Comparison of ENCODE assay signal across 21 cellular contexts in the genomic region with DNA sequence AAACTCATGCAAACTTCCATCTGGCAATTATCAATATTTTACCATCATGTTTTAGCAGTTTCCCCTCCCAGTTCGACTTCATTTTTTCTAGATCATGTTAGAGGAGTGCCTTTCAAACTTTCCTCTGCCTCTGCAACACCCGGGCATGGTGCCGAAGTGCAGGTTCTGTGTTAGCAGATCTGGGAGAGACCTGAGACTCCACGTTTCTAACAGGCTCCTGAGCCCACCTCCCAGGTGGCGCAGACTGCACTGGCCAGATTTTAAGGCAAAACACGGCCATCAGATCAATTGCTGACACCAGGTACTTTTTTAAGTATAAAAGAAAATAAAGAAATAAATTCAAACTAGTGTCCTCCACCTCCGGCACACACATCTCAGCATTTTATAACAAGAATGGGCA.
"Had no signal": no experiment of that assay in that cellular context is flagged by ENCODE, and none has a peak within 500 bp of the region (broad histone marks: within the 10 kb centered on the region; RNA-seq: fewer than 3 reads in every experiment).

No MANE protein-coding gene starts in this region.

- H3K9ac ChIP-seq: KMS-11 had no signal

- H3K27me3 ChIP-seq: Peyer's patch had no signal

- H3K4me3 Mint-ChIP-seq: activated CD4-positive, alpha-beta memory T cell treated with anti-CD3 and anti-CD28 coated beads for 36 hours; activated CD4-positive, alpha-beta T cell treated with anti-CD3 and anti-CD28 coated beads, Interleukin-2, amount 10 ng/mL, durations not matched to agents 24 days and 14 days; activated naive CD4-positive, alpha-beta T cell treated with anti-CD3 and anti-CD28 coated beads, Interleukin-2, amount 50 U/mL, for 24 hours; activated naive CD8-positive, alpha-beta T cell treated with anti-CD3 and anti-CD28 coated beads, Interleukin-2, amount 50 U/mL, for 24 hours; activated T-helper 17 cell treated with anti-CD3 and anti-CD28 coated beads, Interleukin-2, amount 50 U/mL, for 72 hours; brain; T-helper 1 cell treated with Interleukin-12 subunit alpha and Interleukin-12 subunit beta and Interleukin-4 antibody, amounts not matched to agents 30 μg/mL and 1 μg/mL, for 36 hours; WTC11 had no signal

- ATAC-seq: activated naive CD8-positive, alpha-beta T cell treated with anti-CD3 and anti-CD28 coated beads, Interleukin-2, amount 50 U/mL, for 24 hours; activated T-helper 17 cell treated with anti-CD3 and anti-CD28 coated beads, Interleukin-2, amount 50 U/mL, for 72 hours; HepG2 had no signal

- H3K27me3 Mint-ChIP-seq: activated CD4-positive, alpha-beta T cell treated with anti-CD3 and anti-CD28 coated beads, Interleukin-2, amount 10 ng/mL, durations not matched to agents 24 days and 14 days had no signal

- H3K4me1 ChIP-seq: Peyer's patch had no signal

- H3K27ac ChIP-seq: KMS-11, Peyer's patch had no signal

- H3K9me3 ChIP-seq: Peyer's patch had no signal

- H3K36me3 Mint-ChIP-seq: activated CD4-positive, alpha-beta memory T cell treated with anti-CD3 and anti-CD28 coated beads for 36 hours; activated naive CD4-positive, alpha-beta T cell treated with anti-CD3 and anti-CD28 coated beads, Interleukin-2, amount 50 U/mL, for 24 hours; brain; WTC11 had no signal

- H3K36me3 ChIP-seq: Peyer's patch had no signal

- H3K4me1 Mint-ChIP-seq: activated CD4-positive, alpha-beta T cell treated with anti-CD3 and anti-CD28 coated beads, Interleukin-2, amount 10 ng/mL, durations not matched to agents 24 days and 14 days; activated naive CD4-positive, alpha-beta T cell treated with anti-CD3 and anti-CD28 coated beads, Interleukin-2, amount 50 U/mL, for 24 hours; activated naive CD8-positive, alpha-beta T cell treated with anti-CD3 and anti-CD28 coated beads, Interleukin-2, amount 50 U/mL, for 24 hours; activated T-helper 17 cell treated with anti-CD3 and anti-CD28 coated beads, Interleukin-2, amount 50 U/mL, for 72 hours had no signal

- H3K9me3 Mint-ChIP-seq: activated CD4-positive, alpha-beta memory T cell treated with anti-CD3 and anti-CD28 coated beads for 36 hours; activated CD4-positive, alpha-beta T cell treated with anti-CD3 and anti-CD28 coated beads, Interleukin-2, amount 10 ng/mL, durations not matched to agents 24 days and 14 days; activated naive CD4-positive, alpha-beta T cell treated with anti-CD3 and anti-CD28 coated beads, Interleukin-2, amount 50 U/mL, for 24 hours; activated T-helper 17 cell treated with anti-CD3 and anti-CD28 coated beads, Interleukin-2, amount 50 U/mL, for 72 hours had no signal

- H3K4me3 ChIP-seq: Peyer's patch had no signal

- H3K27ac Mint-ChIP-seq: activated CD4-positive, alpha-beta memory T cell treated with anti-CD3 and anti-CD28 coated beads for 36 hours; activated CD4-positive, alpha-beta T cell treated with anti-CD3 and anti-CD28 coated beads, Interleukin-2, amount 10 ng/mL, durations not matched to agents 24 days and 14 days; activated naive CD4-positive, alpha-beta T cell treated with anti-CD3 and anti-CD28 coated beads, Interleukin-2, amount 50 U/mL, for 24 hours; activated naive CD8-positive, alpha-beta T cell treated with anti-CD3 and anti-CD28 coated beads, Interleukin-2, amount 50 U/mL, for 24 hours; activated T-helper 17 cell treated with anti-CD3 and anti-CD28 coated beads, Interleukin-2, amount 50 U/mL, for 72 hours; T-helper 1 cell treated with Interleukin-12 subunit alpha and Interleukin-12 subunit beta and Interleukin-4 antibody, amounts not matched to agents 30 μg/mL and 1 μg/mL, for 36 hours; WTC11 had no signal

- DNase-seq: activated CD4-positive, alpha-beta memory T cell treated with anti-CD3 and anti-CD28 coated beads for 36 hours; activated CD4-positive, alpha-beta T cell treated with anti-CD3 and anti-CD28 coated beads, Interleukin-2, amount 10 ng/mL, durations not matched to agents 24 days and 14 days; activated CD4-positive, CD25-positive, alpha-beta regulatory T cell treated with anti-CD3 and anti-CD28 coated beads, Interleukin-2, amount 50 U/mL, for 72 hours; activated naive CD8-positive, alpha-beta T cell treated with anti-CD3 and anti-CD28 coated beads, Interleukin-2, amount 50 U/mL, for 24 hours; activated T-cell treated with anti-CD3 and anti-CD28 coated beads for 4 hours; activated T-cell treated with anti-CD3 and anti-CD28 coated beads, Interleukin-2, amount 50 U/mL, for 48 hours; amniotic stem cell; NCI-H1092; NCI-H1436; NCI-H1694 treated with DMSO at 0.1 percent for 48 hours; NCI-H2029 treated with DMSO at 0.1 percent for 48 hours; NK-92 treated with Interleukin-12 subunit alpha and Interleukin-12 subunit beta, amount 100 ng/mL, for 24 hours; Peyer's patch; SHP77 treated with DMSO at 0.1 percent for 48 hours had no signal
